ENCODE assay signal across 8 cellular contexts in the genomic region with DNA sequence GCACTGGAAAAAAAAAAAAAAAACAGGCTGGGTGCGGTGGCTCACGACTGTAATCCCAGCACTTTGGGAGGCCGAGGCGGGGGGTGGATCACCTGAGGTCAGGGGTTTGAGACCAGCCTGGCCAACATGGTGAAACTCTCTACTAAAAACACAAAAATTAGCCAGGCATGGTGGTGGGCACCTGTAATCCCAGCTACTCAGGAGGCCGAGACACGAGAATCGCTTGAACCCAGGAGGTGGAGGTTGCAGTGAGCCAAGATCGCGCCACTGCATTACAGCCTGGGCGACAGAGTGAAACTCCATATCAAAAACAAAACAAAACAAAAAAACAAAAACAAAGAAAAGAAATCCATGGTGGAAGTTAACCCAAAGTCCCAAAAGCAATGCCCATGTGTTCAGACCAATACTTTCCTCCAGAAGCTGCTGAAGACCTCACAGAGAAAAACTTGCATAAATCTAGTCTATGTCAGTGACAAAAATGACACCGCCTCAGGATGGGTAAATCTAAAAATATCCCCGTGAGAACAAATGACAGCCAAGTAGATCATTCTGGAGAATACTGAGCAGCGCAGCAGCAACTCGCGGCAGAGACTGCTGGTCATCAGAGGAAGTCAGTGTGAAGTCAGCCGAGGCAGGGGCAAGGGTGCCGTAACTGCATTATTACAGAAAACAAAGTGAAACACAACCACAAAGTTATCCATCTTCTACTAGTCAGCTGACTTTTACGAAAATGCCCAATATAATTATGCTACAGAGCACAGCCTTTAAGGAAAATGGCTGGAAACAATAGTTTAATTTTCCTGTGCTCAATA. TPM values are rescaled to one million over a fixed set of nuclear protein-coding genes. Genes with fewer than 3 reads are reported as not detected.
DNase-seq lines count a peak whose midpoint lies in the region; ATAC-seq, FAIRE-seq and TF ChIP-seq lines count a peak whose summit lies in the region.

No MANE protein-coding gene starts in this region.

- H3K36me3 ChIP-seq in breast epithelium: no peaks in the 10 kb centered on the region
- H3K36me3 ChIP-seq in tibial nerve: no peaks in the 10 kb centered on the region

- no peaks in the 10 kb centered on the region for H3K4me1 ChIP-seq in breast epithelium
- H3K4me1 ChIP-seq in tibial nerve: peaks cover 0 to 65% (median 29%) of the 10 kb centered on the region in 4 donors

- peak overlapping the region; percentile 26 to 41 for H3K27ac ChIP-seq in breast epithelium
- H3K27ac ChIP-seq in tibial nerve: peak overlapping the region; percentile 12 to 86 (median 74)

- intact Hi-C loops in breast epithelium (cut with DNase I; ENCODE audit: low total_unique reads): no loop called here

- H3K4me3 ChIP-seq in breast epithelium: peak overlapping the region in 2 of 3 donors; percentile 1 to 34
- peak overlapping the region in 3 of 4 donors; percentile 4 to 13 (median 10) for H3K4me3 ChIP-seq in tibial nerve

- H3K9me3 ChIP-seq in T-helper 17 cell (ENCODE audit: control insufficient read depth, low read length, poor library complexity, severe bottlenecking) (no peaks in the 10 kb centered on the region), breast epithelium (no peaks in the 10 kb centered on the region), tibial nerve (no peaks in the 10 kb centered on the region)

- no peaks in the 10 kb centered on the region for H3K27me3 Mint-ChIP-seq in T-helper 17 cell

- TF ChIP-seq POLR2A in breast epithelium (IDR thresholded peaks at IDR 0.05): no peak
- TF ChIP-seq POLR2A in tibial nerve (IDR thresholded peaks at IDR 0.05): peak in 1 of 2 donors; percentile 24

- peaks cover 7% of the 10 kb centered on the region for H3K36me3 Mint-ChIP-seq in T-helper 17 cell (ENCODE audit: low read depth)

- WGBS in tibial nerve, 2 donors: 59 to 61% methylated on average over 18 of the region's 18 CpGs

- ATAC-seq in GM18520 (IDR thresholded peaks at IDR 0.05; ENCODE audit: unreplicated experiment): peak; percentile 83
- peak; percentile 77 for ATAC-seq in HG02943 (IDR thresholded peaks at IDR 0.05; ENCODE audit: low read depth, unreplicated experiment)
- ATAC-seq in T-helper 17 cell: peak; percentile 70

- no peak for TF ChIP-seq CTCF in breast epithelium (IDR thresholded peaks at IDR 0.05)
- no peak for TF ChIP-seq CTCF in tibial nerve (IDR thresholded peaks at IDR 0.05)
- TF ChIP-seq CTCF in D721Med (IDR thresholded peaks at IDR 0.05; ENCODE audit: insufficient read depth, missing control alignments): no peak

- H3K27ac Mint-ChIP-seq in T-helper 17 cell: peak overlapping the region; percentile 99

- H3K27me3 ChIP-seq in breast epithelium (no peaks in the 10 kb centered on the region), tibial nerve (no peaks in the 10 kb centered on the region)

- H3K4me3 Mint-ChIP-seq in T-helper 17 cell: peak overlapping the region; percentile 91

- peaks cover 74% of the 10 kb centered on the region for H3K4me1 Mint-ChIP-seq in T-helper 17 cell

- DNase-seq in T-helper 17 cell: peak in 2 of 3 donors; percentile 46 to 47
- DNase-seq in breast epithelium (ENCODE audit: low spot score in 2 of 2): peak in 1 of 2 donors; percentile 25
- peak; percentile 56 for DNase-seq in mucosa of gallbladder (ENCODE audit: low spot score)
- peak in 1 of 2 donors; percentile 50 for DNase-seq in tibial nerve (ENCODE audit: low spot score in 2 of 2)
- no peak for DNase-seq in D721Med (ENCODE audit: insufficient read length, low spot score)
- no peak for DNase-seq in NCI-H1092 (lab: John Stamatoyannopoulos, UW)

- TF ChIP-seq EP300 in tibial nerve (IDR thresholded peaks at IDR 0.05): peak; percentile 46 to 64

- no peak for FAIRE-seq in D721Med (lab: Jason Lieb, UNC)

RNA-seq across cellular contexts. Expression of a gene that starts 41.0 kb away (rescaled TPM):
- 10 to 100 TPM; 75.8 to 84.8 TPM for total RNA-seq in T-helper 17 cell
- 10 to 100 TPM; 21.8 to 38.1 (median 29.2) TPM for total RNA-seq in breast epithelium
- 190 TPM for total RNA-seq in mucosa of gallbladder
- total RNA-seq in tibial nerve: 10 to 100 TPM; 22.7 to 29.3 (median 25.8) TPM

Comparison
In these comparisons a context has a peak if more than half of its experiments do, and no peak if none do; other contexts are left out.
1. DNase-seq: peak in T-helper 17 cell (2 of 3) and mucosa of gallbladder (single experiment); none in D721Med (single experiment) and NCI-H1092 (single experiment).
2. Peak in every context shown above with its lines, with median percentiles within 50 percentile points of each other: ATAC-seq.